ENCODE assay signal across 1 cellular context in genomic region chr11:705646-706438, GRCh38.
A peak's percentile ranks its signal among the peaks of the same experiment; 100 is the strongest.
TF ChIP-seq lines count a peak whose summit lies in the region.

Gene EPS8L2 (plus strand): TSS chr11:706231. CDS start chr11:709408, 3,177 bp downstream.

TF ChIP-seq in HepG2, 621 proteins besides CTCF, POLR2A, EP300 and RAD21 (continued from another document and continues in another):
- 0 out of 2 replicates have a peak, but pooled peaks have one; percentile 3 for TF ChIP-seq KDM5B (CRISPR knock-in tag; IDR thresholded peaks at IDR 0.05; ENCODE audit: borderline replicate concordance)
- TF ChIP-seq ZBTB21 (CRISPR knock-in tag; IDR thresholded peaks at IDR 0.05): no peak
- TF ChIP-seq ZBTB46 (CRISPR knock-in tag; IDR thresholded peaks at IDR 0.05; ENCODE audit: borderline replicate concordance): no peak
- TF ChIP-seq SMYD3 (CRISPR knock-in tag; IDR thresholded peaks at IDR 0.05): no peak
- no peak for TF ChIP-seq ATRX (CRISPR knock-in tag; IDR thresholded peaks at IDR 0.05; ENCODE audit: borderline replicate concordance)
- TF ChIP-seq CEBPB (IDR thresholded peaks at IDR 0.05; ENCODE audit: borderline replicate concordance, low read depth, low read length): no peak
- TF ChIP-seq ZSCAN22 (CRISPR knock-in tag; IDR thresholded peaks at IDR 0.05): no peak
- TF ChIP-seq NFATC3 (CRISPR knock-in tag; IDR thresholded peaks at IDR 0.05): no peak
- TF ChIP-seq, protein P1, sequence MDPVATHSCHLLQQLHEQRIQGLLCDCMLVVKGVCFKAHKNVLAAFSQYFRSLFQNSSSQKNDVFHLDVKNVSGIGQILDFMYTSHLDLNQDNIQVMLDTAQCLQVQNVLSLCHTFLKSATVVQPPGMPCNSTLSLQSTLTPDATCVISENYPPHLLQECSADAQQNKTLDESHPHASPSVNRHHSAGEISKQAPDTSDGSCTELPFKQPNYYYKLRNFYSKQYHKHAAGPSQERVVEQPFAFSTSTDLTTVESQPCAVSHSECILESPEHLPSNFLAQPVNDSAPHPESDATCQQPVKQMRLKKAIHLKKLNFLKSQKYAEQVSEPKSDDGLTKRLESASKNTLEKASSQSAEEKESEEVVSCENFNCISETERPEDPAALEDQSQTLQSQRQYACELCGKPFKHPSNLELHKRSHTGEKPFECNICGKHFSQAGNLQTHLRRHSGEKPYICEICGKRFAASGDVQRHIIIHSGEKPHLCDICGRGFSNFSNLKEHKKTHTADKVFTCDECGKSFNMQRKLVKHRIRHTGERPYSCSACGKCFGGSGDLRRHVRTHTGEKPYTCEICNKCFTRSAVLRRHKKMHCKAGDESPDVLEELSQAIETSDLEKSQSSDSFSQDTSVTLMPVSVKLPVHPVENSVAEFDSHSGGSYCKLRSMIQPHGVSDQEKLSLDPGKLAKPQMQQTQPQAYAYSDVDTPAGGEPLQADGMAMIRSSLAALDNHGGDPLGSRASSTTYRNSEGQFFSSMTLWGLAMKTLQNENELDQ (CRISPR knock-in tag; IDR thresholded peaks at IDR 0.05; ENCODE audit: borderline replicate concordance): no peak
- no peak for TF ChIP-seq LRRFIP1 (CRISPR knock-in tag; conservative IDR thresholded peaks at IDR 0.05)
- TF ChIP-seq HINFP (CRISPR knock-in tag; IDR thresholded peaks at IDR 0.05; ENCODE audit: low read depth): no peak
- no peak for TF ChIP-seq ZNF580 (CRISPR knock-in tag; IDR thresholded peaks at IDR 0.05; ENCODE audit: borderline replicate concordance, low read depth)
- TF ChIP-seq NR2F6 (IDR thresholded peaks at IDR 0.05): no peak
- TF ChIP-seq NR2F6 (CRISPR knock-in tag; IDR thresholded peaks at IDR 0.05): no peak
- TF ChIP-seq NFKBIZ (CRISPR knock-in tag; IDR thresholded peaks at IDR 0.05): no peak
- TF ChIP-seq ISL2 (CRISPR knock-in tag; IDR thresholded peaks at IDR 0.05): no peak
- TF ChIP-seq SRSF4 (IDR thresholded peaks at IDR 0.05; ENCODE audit: low read depth, low read length, poor library complexity, severe bottlenecking): no peak
- TF ChIP-seq ISX (CRISPR knock-in tag; conservative IDR thresholded peaks at IDR 0.05): 0 out of 2 replicates have a peak, but pooled peaks have one; percentile 12
- no peak for TF ChIP-seq ZBTB20 (CRISPR knock-in tag; IDR thresholded peaks at IDR 0.05; ENCODE audit: borderline replicate concordance, low read depth)
- no peak for TF ChIP-seq ZBTB14 (CRISPR knock-in tag; IDR thresholded peaks at IDR 0.05)
- no peak for TF ChIP-seq PREB (CRISPR knock-in tag; IDR thresholded peaks at IDR 0.05)
- TF ChIP-seq, protein P2, sequence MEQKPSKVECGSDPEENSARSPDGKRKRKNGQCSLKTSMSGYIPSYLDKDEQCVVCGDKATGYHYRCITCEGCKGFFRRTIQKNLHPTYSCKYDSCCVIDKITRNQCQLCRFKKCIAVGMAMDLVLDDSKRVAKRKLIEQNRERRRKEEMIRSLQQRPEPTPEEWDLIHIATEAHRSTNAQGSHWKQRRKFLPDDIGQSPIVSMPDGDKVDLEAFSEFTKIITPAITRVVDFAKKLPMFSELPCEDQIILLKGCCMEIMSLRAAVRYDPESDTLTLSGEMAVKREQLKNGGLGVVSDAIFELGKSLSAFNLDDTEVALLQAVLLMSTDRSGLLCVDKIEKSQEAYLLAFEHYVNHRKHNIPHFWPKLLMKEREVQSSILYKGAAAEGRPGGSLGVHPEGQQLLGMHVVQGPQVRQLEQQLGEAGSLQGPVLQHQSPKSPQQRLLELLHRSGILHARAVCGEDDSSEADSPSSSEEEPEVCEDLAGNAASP (CRISPR knock-in tag; IDR thresholded peaks at IDR 0.05; ENCODE audit: borderline replicate concordance): 0 out of 2 replicates have a peak, but pooled peaks have one; percentile 11
- TF ChIP-seq RORA (CRISPR knock-in tag; IDR thresholded peaks at IDR 0.05): no peak
- TF ChIP-seq, protein P3, sequence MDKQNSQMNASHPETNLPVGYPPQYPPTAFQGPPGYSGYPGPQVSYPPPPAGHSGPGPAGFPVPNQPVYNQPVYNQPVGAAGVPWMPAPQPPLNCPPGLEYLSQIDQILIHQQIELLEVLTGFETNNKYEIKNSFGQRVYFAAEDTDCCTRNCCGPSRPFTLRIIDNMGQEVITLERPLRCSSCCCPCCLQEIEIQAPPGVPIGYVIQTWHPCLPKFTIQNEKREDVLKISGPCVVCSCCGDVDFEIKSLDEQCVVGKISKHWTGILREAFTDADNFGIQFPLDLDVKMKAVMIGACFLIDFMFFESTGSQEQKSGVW (CRISPR knock-in tag; IDR thresholded peaks at IDR 0.05; ENCODE audit: borderline replicate concordance): no peak
- TF ChIP-seq PRDM10 (CRISPR knock-in tag; IDR thresholded peaks at IDR 0.05; ENCODE audit: low read depth): no peak
- no peak; the same call in 1 of the 2 replicates for TF ChIP-seq ZBTB38 (CRISPR knock-in tag; IDR thresholded peaks at IDR 0.05)
- no peak for TF ChIP-seq ZNF558 (CRISPR knock-in tag; IDR thresholded peaks at IDR 0.05; ENCODE audit: borderline replicate concordance)
- TF ChIP-seq JDP2 (CRISPR knock-in tag; IDR thresholded peaks at IDR 0.05; ENCODE audit: borderline replicate concordance): no peak
- TF ChIP-seq ZNF292 (CRISPR knock-in tag; IDR thresholded peaks at IDR 0.05; ENCODE audit: borderline replicate concordance, low read depth): no peak
- TF ChIP-seq SMAD1 (CRISPR knock-in tag; IDR thresholded peaks at IDR 0.05; ENCODE audit: borderline replicate concordance, low read depth): no peak
- peak; percentile 52 for TF ChIP-seq ZFY (CRISPR knock-in tag; IDR thresholded peaks at IDR 0.05)
- no peak for TF ChIP-seq ASH2L (IDR thresholded peaks at IDR 0.05; ENCODE audit: insufficient read length, low read depth, low read length)
- TF ChIP-seq MAF1 (CRISPR knock-in tag; IDR thresholded peaks at IDR 0.05; ENCODE audit: borderline replicate concordance): no peak
- 0 out of 2 replicates have a peak, but pooled peaks have one; percentile 24 for TF ChIP-seq SATB2 (CRISPR knock-in tag; IDR thresholded peaks at IDR 0.05)
- TF ChIP-seq MYPOP (CRISPR knock-in tag; IDR thresholded peaks at IDR 0.05): no peak
- no peak for TF ChIP-seq ZNF280D (CRISPR knock-in tag; IDR thresholded peaks at IDR 0.05)
- TF ChIP-seq MYNN (CRISPR knock-in tag; IDR thresholded peaks at IDR 0.05; ENCODE audit: low read depth): no peak
